Comparison of ENCODE assay signal across 8 cellular contexts in genomic region chr3:39812537-39812936, GRCh38. TPM values are rescaled to one million over a fixed set of nuclear protein-coding genes. Genes with fewer than 3 reads are reported as not detected.
DNase-seq lines count a peak whose midpoint lies in the region; ATAC-seq and TF ChIP-seq lines count a peak whose summit lies in the region.

No MANE protein-coding gene starts in this region.

- no peak for TF ChIP-seq POLR2A in upper lobe of left lung (IDR thresholded peaks at IDR 0.05)

- H3K79me2 ChIP-seq in mesendoderm (ENCODE audit: control insufficient read depth, insufficient read depth, low read length), result no peaks in the 10 kb centered on the region

- no peak overlapping the region for H3K27ac Mint-ChIP-seq in HFFc6

- H3K27me3 Mint-ChIP-seq in HFFc6 (ENCODE audit: insufficient read depth), result peaks cover 15% of the 10 kb centered on the region

- in situ Hi-C loops in brain microvascular endothelial cell (cut with HindIII; ENCODE audit: low pct_ligation_motif_present, low sequenced_read_pairs), result no loop called here

- DNase-seq in D341Med (ENCODE audit: low spot score) (peak; percentile 41), HFFc6 (no peak), brain microvascular endothelial cell (no peak), mesendoderm (peak; percentile 31), activated T-cell treated with anti-CD3 and anti-CD28 coated beads for 4 hours (no peak), upper lobe of left lung (no peak)

- no peak overlapping the region for H3K4me2 ChIP-seq in mesendoderm (ENCODE audit: low read length)

- no peak overlapping the region for H4K8ac ChIP-seq in mesendoderm (ENCODE audit: low read depth, low read length)

- H4K5ac ChIP-seq in mesendoderm (ENCODE audit: low read length), result no peak overlapping the region

- no peak overlapping the region for H3K4me3 Mint-ChIP-seq in HFFc6

- H2BK15ac ChIP-seq in mesendoderm (replicated peaks; ENCODE audit: low read depth), result no peak overlapping the region

- H3K4me1 ChIP-seq in mesendoderm (ENCODE audit: control insufficient read depth, low read depth, low read length) (peaks cover 4% of the 10 kb centered on the region), upper lobe of left lung (peaks cover 12 to 22% (median 14%) of the 10 kb centered on the region in 4 donors)

- H3K23ac ChIP-seq in mesendoderm (ENCODE audit: low read length), result no peak overlapping the region

- no peaks in the 10 kb centered on the region for H3K9me3 ChIP-seq in upper lobe of left lung

- H3K56ac ChIP-seq in mesendoderm (ENCODE audit: low read length), result no peak overlapping the region

- no peak overlapping the region for H2BK5ac ChIP-seq in mesendoderm (ENCODE audit: low read length)

- no peak overlapping the region for H3K9ac ChIP-seq in mesendoderm (ENCODE audit: low read length)

- H3K4ac ChIP-seq in mesendoderm (ENCODE audit: low read depth, low read length), result no peak overlapping the region

- H3K36me3 ChIP-seq in brain microvascular endothelial cell (replicated peaks), result no peaks in the 10 kb centered on the region
- no peaks in the 10 kb centered on the region for H3K36me3 ChIP-seq in mesendoderm (ENCODE audit: control insufficient read depth, insufficient read depth, low read length)
- no peaks in the 10 kb centered on the region for H3K36me3 ChIP-seq in upper lobe of left lung

- no peak for ATAC-seq in HG02885 (IDR thresholded peaks at IDR 0.05; ENCODE audit: poor library complexity, unreplicated experiment)
- ATAC-seq in HG03097 (IDR thresholded peaks at IDR 0.05; ENCODE audit: low FRiP score, unreplicated experiment), result no peak
- no peak for ATAC-seq in upper lobe of left lung (ENCODE audit: low FRiP score in 2 of 2)

- no peak for TF ChIP-seq EP300 in upper lobe of left lung (IDR thresholded peaks at IDR 0.05)

- H3K27ac ChIP-seq in brain microvascular endothelial cell, result no peak overlapping the region
- H3K27ac ChIP-seq in mesendoderm (ENCODE audit: low read depth, low read length), result no peak overlapping the region
- H3K27ac ChIP-seq in upper lobe of left lung, result no peak overlapping the region

- H3K9me3 Mint-ChIP-seq in HFFc6, result no peaks in the 10 kb centered on the region

- H2AK5ac ChIP-seq in mesendoderm (ENCODE audit: low read length), result no peak overlapping the region

- no peaks in the 10 kb centered on the region for H3K36me3 Mint-ChIP-seq in HFFc6 (ENCODE audit: low read depth)

- TF ChIP-seq CTCF in HFFc6 (IDR thresholded peaks at IDR 0.05) (peak; percentile 73), brain microvascular endothelial cell (IDR thresholded peaks at IDR 0.05; ENCODE audit: low read depth, low read length, missing control alignments) (peak; percentile 46), upper lobe of left lung (IDR thresholded peaks at IDR 0.05) (peak in 3 of 6 experiments; percentile 10 to 21 (median 10))

- H3K18ac ChIP-seq in mesendoderm (ENCODE audit: low read length), result no peak overlapping the region

- H3K27me3 ChIP-seq in brain microvascular endothelial cell (replicated peaks), result peaks cover 40% of the 10 kb centered on the region
- H3K27me3 ChIP-seq in mesendoderm (ENCODE audit: insufficient read depth, low read length, poor library complexity), result peaks cover 21% of the 10 kb centered on the region
- peaks cover 0 to 23% (median 6%) of the 10 kb centered on the region in 4 donors for H3K27me3 ChIP-seq in upper lobe of left lung

- peaks cover 7% of the 10 kb centered on the region for H3K4me1 Mint-ChIP-seq in HFFc6 (ENCODE audit: low read depth)

- H3K79me1 ChIP-seq in mesendoderm (ENCODE audit: low read length), result no peaks in the 10 kb centered on the region

- no peak overlapping the region for H3K4me3 ChIP-seq in brain microvascular endothelial cell (ENCODE audit: low read depth, low read length)
- no peak overlapping the region for H3K4me3 ChIP-seq in mesendoderm (ENCODE audit: low read length)
- H3K4me3 ChIP-seq in upper lobe of left lung, result no peak overlapping the region

- WGBS in mesendoderm (ENCODE audit: extremely low coverage, insufficient coverage, low lambda C conversion rate), result no CpG with 5 or more reads among the region's 2 CpGs
- WGBS in upper lobe of left lung, 2 donors, result 69 to 70% methylated on average over 2 of the region's 2 CpGs

- no peak overlapping the region for H2BK120ac ChIP-seq in mesendoderm (ENCODE audit: low read depth, low read length)

RNA-seq across cellular contexts. Expression of gene MYRIP, which starts 3.1 kb away (rescaled TPM):
- total RNA-seq in HFFc6 (2021; fragmentation: NEBNext Ultra II Directional; extraction: Animal tissue kit (Norgen Biotek cat#: 25700)), result under 1 TPM in 5 of 6 experiments, not detected in 1; 0.07 to 0.28 (median 0.13) TPM
- 0.31 TPM for polyA plus RNA-seq in mesendoderm (2013, experiment 1 of 2)
- polyA plus RNA-seq in mesendoderm (2013, experiment 2 of 2), result 0.32 TPM
- total RNA-seq in upper lobe of left lung, result 1 to 10 TPM in 4 of 6 donors, under 1 TPM in 1, not detected in 1; 0.55 to 4.3 (median 2.1) TPM

Comparison
In these comparisons a context has a peak if more than half of its experiments do, and no peak if none do; other contexts are left out.
1. DNase-seq: peak in D341Med (single experiment) and mesendoderm (single experiment); none in HFFc6 (single experiment), brain microvascular endothelial cell (single experiment), activated T-cell treated with anti-CD3 and anti-CD28 coated beads for 4 hours (single experiment) and upper lobe of left lung (0 of 2).